8 cellular contexts compared by ENCODE assay signal in the genomic region with DNA sequence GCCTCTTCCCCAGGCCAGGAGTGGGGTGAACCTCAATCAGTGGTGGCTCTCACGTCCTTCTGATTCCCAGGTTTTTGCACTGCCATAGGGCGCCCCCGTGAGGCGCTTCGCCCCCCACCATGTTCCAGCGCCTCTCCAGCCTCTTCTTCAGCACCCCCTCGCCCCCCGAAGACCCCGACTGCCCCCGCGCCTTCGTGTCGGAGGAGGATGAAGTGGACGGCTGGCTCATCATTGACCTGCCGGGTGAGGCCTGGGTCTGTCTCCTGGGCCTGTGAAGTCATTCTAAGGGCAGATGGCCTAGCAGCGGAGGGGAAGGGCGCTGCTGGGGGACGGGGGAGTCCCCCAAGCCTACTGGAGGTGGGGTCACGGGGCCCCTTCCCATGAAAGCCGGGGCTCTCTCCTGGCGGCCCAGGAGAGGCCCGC. TPM values are rescaled to one million over a fixed set of nuclear protein-coding genes. Genes with fewer than 3 reads are reported as not detected.
DNase-seq lines count a peak whose midpoint lies in the region; ATAC-seq, FAIRE-seq and TF ChIP-seq lines count a peak whose summit lies in the region.

No MANE protein-coding gene starts in this region.

- H3K36me3 ChIP-seq in endothelial cell of umbilical vein (ENCODE audit: control insufficient read depth in 2 of 2, extremely low read depth in 1 of 2, insufficient read depth in 2 of 2, low read length in 2 of 2) = peaks cover 0 to 3% of the 10 kb centered on the region in 2 experiments
- H3K36me3 ChIP-seq in mucosa of stomach (ENCODE audit: control insufficient read depth, insufficient read depth, low read length) = no peaks in the 10 kb centered on the region

- no peaks in the 10 kb centered on the region for H3K9me3 Mint-ChIP-seq in stimulated activated naive CD8-positive, alpha-beta T cell treated with anti-CD3 and anti-CD28 coated beads, Interleukin-15, Interleukin-2, amounts not matched to agents 100 ng/mL and 50 ng/mL, for 24 hours

- no peak overlapping the region for H3K27ac Mint-ChIP-seq in stimulated activated naive CD8-positive, alpha-beta T cell treated with anti-CD3 and anti-CD28 coated beads, Interleukin-15, Interleukin-2, amounts not matched to agents 100 ng/mL and 50 ng/mL, for 24 hours

- H3K4me3 Mint-ChIP-seq in stimulated activated naive CD8-positive, alpha-beta T cell treated with anti-CD3 and anti-CD28 coated beads, Interleukin-15, Interleukin-2, amounts not matched to agents 100 ng/mL and 50 ng/mL, for 24 hours = peak overlapping the region; percentile 86

- CTCF ChIA-PET in endothelial cell of umbilical vein (lab: Charles Lee) = interaction anchor here (0.8 to 4.1 kb wide), 16 partner anchors 12 to 396 kb away, joined by 3 to 31 read pairs (median 7); partner anchors contain the start of genes DYNLRB1 and MAP1LC3A

- dilution Hi-C loops in endothelial cell of umbilical vein (cut with MboI; ENCODE audit: extremely low pct_ligation_motif_present, low sequenced_read_pairs) = no loop called here

- H3K4me1 Mint-ChIP-seq in stimulated activated naive CD8-positive, alpha-beta T cell treated with anti-CD3 and anti-CD28 coated beads, Interleukin-15, Interleukin-2, amounts not matched to agents 100 ng/mL and 50 ng/mL, for 24 hours (ENCODE audit: low read depth) = peaks cover 19% of the 10 kb centered on the region

- H3K36me3 Mint-ChIP-seq in stimulated activated naive CD8-positive, alpha-beta T cell treated with anti-CD3 and anti-CD28 coated beads, Interleukin-15, Interleukin-2, amounts not matched to agents 100 ng/mL and 50 ng/mL, for 24 hours (ENCODE audit: low read depth) = peaks cover 8% of the 10 kb centered on the region

- peak overlapping the region; percentile 78 for H2AFZ ChIP-seq in endothelial cell of umbilical vein (ENCODE audit: low read depth, low read length)

- no peaks in the 10 kb centered on the region for H4K20me1 ChIP-seq in endothelial cell of umbilical vein (replicated peaks; ENCODE audit: control insufficient read depth, extremely low read depth, insufficient read depth, low read length)

- peak overlapping the region; percentile 46 to 69 (median 65) for H3K4me3 ChIP-seq in endothelial cell of umbilical vein (replicated peaks in 1 of 3; ENCODE audit: insufficient read depth in 1 of 3, low read depth in 1 of 3, low read length in 3 of 3)
- H3K4me3 ChIP-seq in mucosa of stomach (ENCODE audit: low read length) = no peak overlapping the region

- POLR2A ChIA-PET in endothelial cell of umbilical vein (lab: Charles Lee) = no interaction called here

- TF ChIP-seq POLR2A in H54 (IDR thresholded peaks at IDR 0.05; ENCODE audit: low read depth, low read length) (no peak), endothelial cell of umbilical vein (IDR thresholded peaks at IDR 0.05; ENCODE audit: low read depth, low read length) (no peak)

- no peaks in the 10 kb centered on the region for H3K9me3 ChIP-seq in endothelial cell of umbilical vein (replicated peaks; ENCODE audit: control insufficient read depth, insufficient read depth, low read length)
- H3K9me3 ChIP-seq in mucosa of stomach (ENCODE audit: control insufficient read depth, low read length) = no peaks in the 10 kb centered on the region

- BruUV-seq in endothelial cell of umbilical vein (replicated peaks; lab: Mats Ljungman, UMichigan) = no TSS peak

- no peaks in the 10 kb centered on the region for H3K9me1 ChIP-seq in endothelial cell of umbilical vein (replicated peaks; ENCODE audit: control insufficient read depth, extremely low read depth, insufficient read depth, low read length)

- H3K4me2 ChIP-seq in endothelial cell of umbilical vein (ENCODE audit: insufficient read depth, low read length) = peak overlapping the region; percentile 76

- H3K27ac ChIP-seq in endothelial cell of umbilical vein (ENCODE audit: insufficient read depth, low read depth, low read length) = no peak overlapping the region

- H3K27me3 Mint-ChIP-seq in stimulated activated naive CD8-positive, alpha-beta T cell treated with anti-CD3 and anti-CD28 coated beads, Interleukin-15, Interleukin-2, amounts not matched to agents 100 ng/mL and 50 ng/mL, for 24 hours = peaks cover under 1% of the 10 kb centered on the region

- peak overlapping the region; percentile 4 for H3K9ac ChIP-seq in endothelial cell of umbilical vein (replicated peaks; ENCODE audit: extremely low read depth, insufficient read depth, low read length)
- H3K9ac ChIP-seq in mucosa of stomach (ENCODE audit: low read length) = peak overlapping the region; percentile 72

- H3K4me1 ChIP-seq in endothelial cell of umbilical vein (ENCODE audit: control insufficient read depth, extremely low read depth, insufficient read depth, low read length) (peaks cover 32% of the 10 kb centered on the region), mucosa of stomach (ENCODE audit: control insufficient read depth, insufficient read depth, low read length) (peaks cover 35% of the 10 kb centered on the region)

- no peak for ATAC-seq in GM18519 (IDR thresholded peaks at IDR 0.05; ENCODE audit: low FRiP score, unreplicated experiment)

- peak; percentile 60 for DNase-seq in Daoy (ENCODE audit: low read depth)
- DNase-seq in H54 (ENCODE audit: insufficient read length, low spot score) = peak; percentile 45
- peak; percentile 67 for DNase-seq in NCI-H2171 treated with DMSO at 0.1 percent for 48 hours (lab: John Stamatoyannopoulos, UW)
- DNase-seq in activated CD8-positive, alpha-beta memory T cell treated with anti-CD3 and anti-CD28 coated beads for 24 hours = peak; percentile 84
- DNase-seq in endothelial cell of umbilical vein (ENCODE audit: low read depth, low spot score) = peak; percentile 66

- FAIRE-seq in H54 (lab: Jason Lieb, UNC) (no peak), endothelial cell of umbilical vein (lab: Jason Lieb, UNC) (no peak)

- no peaks in the 10 kb centered on the region for H3K79me2 ChIP-seq in endothelial cell of umbilical vein (ENCODE audit: control insufficient read depth, insufficient read depth, low read length)

- intact Hi-C loops in endothelial cell of umbilical vein (cut with micrococcal nuclease) = loop anchor here (1.0 to 2.0 kb wide), 3 partner anchors 129 to 170 kb away; partner anchors contain the start of gene MAP1LC3A

- peak; percentile 25 to 65 for TF ChIP-seq CTCF in endothelial cell of umbilical vein (IDR thresholded peaks at IDR 0.05; ENCODE audit: extremely low read depth in 1 of 2, insufficient read depth in 1 of 2, low read depth in 1 of 2, low read length in 2 of 2)

- H3K27me3 ChIP-seq in endothelial cell of umbilical vein (ENCODE audit: control insufficient read depth in 2 of 2, insufficient read depth in 2 of 2, low read length in 2 of 2) = no peaks in the 10 kb centered on the region
- no peaks in the 10 kb centered on the region for H3K27me3 ChIP-seq in mucosa of stomach (ENCODE audit: control insufficient read depth, insufficient read depth, low read length)

TF ChIP-seq in endothelial cell of umbilical vein, 7 proteins besides CTCF, POLR2A, EP300 and RAD21:
- TF ChIP-seq MYC (IDR thresholded peaks at IDR 0.05; ENCODE audit: low read depth, low read length) = no peak
- no peak for TF ChIP-seq POLR2AphosphoS5 (IDR thresholded peaks at IDR 0.05; ENCODE audit: insufficient read depth, low read depth, low read length)
- no peak for TF ChIP-seq GATA2 (IDR thresholded peaks at IDR 0.05; ENCODE audit: insufficient read depth, insufficient read length, low read depth, low read length)

RNA-seq across cellular contexts. Expression of gene TP53INP2, which starts 4.5 kb away (rescaled TPM):
- 0.68 and 0.80 TPM in 2 replicates for total RNA-seq in Daoy (2014; rRNA removed; shearing (Covaris generic))
- 30.5 and 36.4 TPM in 2 replicates for total RNA-seq in endothelial cell of umbilical vein
- polyA plus RNA-seq in endothelial cell of umbilical vein = 14.5 and 18.3 TPM in 2 replicates
- polyA plus RNA-seq in endothelial cell of umbilical vein (2011; cell fraction: cytosol; rRNA removed) = 12.5 and 13.4 TPM in 2 replicates
- 29.6 and 30.9 TPM in 2 replicates for polyA plus RNA-seq in endothelial cell of umbilical vein (2011; cell fraction: nucleus; rRNA removed)
- polyA plus RNA-seq in endothelial cell of umbilical vein (2012) = 25.5 and 33.0 TPM in 2 replicates
- 17.9 and 21.4 TPM in 2 replicates for polyA minus RNA-seq in endothelial cell of umbilical vein
- 1.6 TPM for polyA minus RNA-seq in endothelial cell of umbilical vein (2011; cell fraction: cytosol; rRNA and poly(A)+ RNA removed)
- 11.5 and 14.0 TPM in 2 replicates for polyA minus RNA-seq in endothelial cell of umbilical vein (2011; cell fraction: nucleus; rRNA and poly(A)+ RNA removed)

RNA-seq across cellular contexts. Expression of gene PIGU, which starts 31.7 kb away (rescaled TPM):
- 9.7 and 11.7 TPM in 2 replicates for total RNA-seq in Daoy (2014; rRNA removed; shearing (Covaris generic))
- 20.3 and 23.3 TPM in 2 replicates for total RNA-seq in endothelial cell of umbilical vein
- polyA plus RNA-seq in endothelial cell of umbilical vein = 81.8 and 82.2 TPM in 2 replicates
- 41.0 and 44.8 TPM in 2 replicates for polyA plus RNA-seq in endothelial cell of umbilical vein (2011; cell fraction: cytosol; rRNA removed)
- polyA plus RNA-seq in endothelial cell of umbilical vein (2011; cell fraction: nucleus; rRNA removed) = 26.5 and 32.9 TPM in 2 replicates
- 23.4 and 24.9 TPM in 2 replicates for polyA plus RNA-seq in endothelial cell of umbilical vein (2012)
- 87.5 and 93.2 TPM in 2 replicates for polyA minus RNA-seq in endothelial cell of umbilical vein
- polyA minus RNA-seq in endothelial cell of umbilical vein (2011; cell fraction: cytosol; rRNA and poly(A)+ RNA removed) = 30.0 TPM
- 16.3 and 38.1 TPM in 2 replicates for polyA minus RNA-seq in endothelial cell of umbilical vein (2011; cell fraction: nucleus; rRNA and poly(A)+ RNA removed)

Comparison
In these comparisons a context has a peak if more than half of its experiments do, and no peak if none do; other contexts are left out.
1. RNA of gene TP53INP2, which starts 4.5 kb away (total RNA-seq): 30.5 to 36.4 TPM in endothelial cell of umbilical vein; 0.68 to 0.80 TPM in Daoy; every median in the first group is over 10 times any median in the second.
2. Peak in every context shown above with its lines, with median percentiles within 50 percentile points of each other: DNase-seq.